In the genomic region with DNA sequence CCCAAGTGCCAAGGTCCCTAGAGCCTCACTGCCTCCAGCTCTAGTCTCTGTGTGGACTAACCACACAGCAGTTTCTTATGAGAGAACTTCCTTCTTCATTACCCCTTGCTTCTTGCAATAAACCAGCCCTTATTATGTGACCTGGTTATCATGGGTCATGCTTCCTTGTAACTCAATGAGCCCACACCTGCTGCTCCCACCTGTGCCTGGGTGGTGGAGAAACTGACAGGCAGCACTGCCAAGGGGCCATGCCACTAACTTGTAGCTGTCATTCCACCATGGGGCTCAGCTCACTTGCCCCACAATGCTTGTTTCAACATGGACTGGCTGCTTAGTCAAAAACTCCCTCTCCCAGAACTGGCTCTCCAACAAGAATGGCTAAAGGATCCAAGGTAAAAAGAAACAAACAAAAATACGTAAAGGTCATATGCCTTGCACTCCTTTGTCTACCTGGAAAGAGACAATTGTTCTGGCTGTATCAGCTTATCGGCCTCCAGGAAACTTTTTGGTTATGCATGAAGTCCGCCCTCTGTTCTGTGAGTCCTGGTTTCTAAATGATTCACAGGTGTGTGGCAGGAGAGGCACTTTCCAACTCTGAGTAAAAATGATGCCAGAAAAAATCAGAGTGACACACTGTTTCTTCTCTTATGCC, we compare ENCODE assay signal across 13 cellular contexts.
DNase-seq lines count a peak whose midpoint lies in the region; ATAC-seq, FAIRE-seq and TF ChIP-seq lines count a peak whose summit lies in the region.
"Had no signal": no experiment of that assay in that cellular context is flagged by ENCODE, and none has a peak within 500 bp of the region (broad histone marks: within the 10 kb centered on the region; RNA-seq: fewer than 3 reads in every experiment).

No MANE protein-coding gene starts in this region.

- H3K4me3 Mint-ChIP-seq in CD4-positive, alpha-beta memory T cell, result no peak overlapping the region
- H3K4me3 Mint-ChIP-seq: neural crest cell had no signal

- intact Hi-C loops in spleen (cut with DNase I; ENCODE audit: low total_unique reads), result no loop called here
- intact Hi-C loops in CD4-positive, alpha-beta memory T cell (cut with micrococcal nuclease), result no loop called here

- TF ChIP-seq CTCF in GM10266 (IDR thresholded peaks at IDR 0.05; ENCODE audit: control insufficient read depth, insufficient read depth, low read depth, missing control alignments), result no peak
- TF ChIP-seq CTCF in GM20000 (IDR thresholded peaks at IDR 0.05; ENCODE audit: extremely low read depth, missing control alignments), result no peak
- TF ChIP-seq CTCF in bronchial epithelial cell (IDR thresholded peaks at IDR 0.05; ENCODE audit: insufficient read depth, low read length, severe bottlenecking), result no peak
- TF ChIP-seq CTCF in spleen (IDR thresholded peaks at IDR 0.05 in 8 of 11, conservative IDR thresholded peaks at IDR 0.05 in 3 of 11), result no peak

- ATAC-seq in HG03432 (IDR thresholded peaks at IDR 0.05; ENCODE audit: unreplicated experiment), result peak; percentile 89

- H3K9me3 Mint-ChIP-seq in CD4-positive, alpha-beta memory T cell, result peaks cover 2 to 18% (median 12%) of the 10 kb centered on the region in 8 donors

- H3K27me3 ChIP-seq in bronchial epithelial cell (ENCODE audit: control insufficient read depth, insufficient read depth, low read length) (no peaks in the 10 kb centered on the region), spleen (replicated peaks in 1 of 7) (no peaks in the 10 kb centered on the region)
- H3K27me3 ChIP-seq in CD4-positive, alpha-beta memory T cell (ENCODE audit: insufficient read depth, low read length), result no peaks in the 10 kb centered on the region

- H3K27ac Mint-ChIP-seq in CD4-positive, alpha-beta memory T cell, result peak overlapping the region in 3 of 7 donors; percentile 4 to 54 (median 20)

- H3K4me1 Mint-ChIP-seq in CD4-positive, alpha-beta memory T cell, result peaks cover 15 to 36% (median 19%) of the 10 kb centered on the region in 4 donors
- H3K4me1 Mint-ChIP-seq: neural crest cell had no signal

- H3K27me3 Mint-ChIP-seq in CD4-positive, alpha-beta memory T cell, result no peaks in the 10 kb centered on the region

- H3K36me3 Mint-ChIP-seq in CD4-positive, alpha-beta memory T cell, result peaks cover 0 to 4% of the 10 kb centered on the region in 2 donors

- CTCF ChIA-PET in CD4-positive, alpha-beta memory T cell (lab: Charles Lee; ENCODE audit: partially characterized antibody), result interaction anchor here (0.6 to 1.5 kb wide), 4 partner anchors 15 to 159 kb away, joined by 3 to 4 read pairs (median 3); no protein-coding TSS in a partner anchor

- TF ChIP-seq POLR2A in spleen (IDR thresholded peaks at IDR 0.05), result no peak

- H3K9me3 ChIP-seq in spleen, result peaks cover 0 to 14% (median 10%) of the 10 kb centered on the region in 8 donors
- no peaks in the 10 kb centered on the region for H3K9me3 ChIP-seq in CD4-positive, alpha-beta memory T cell (ENCODE audit: control insufficient read depth in 1 of 2, low read length in 2 of 2)

- no peak for FAIRE-seq in bronchial epithelial cell (lab: Jason Lieb, UNC)
- FAIRE-seq: endometrium had no signal

- peaks cover 0 to 15% (median 6%) of the 10 kb centered on the region in 6 donors for H3K4me1 ChIP-seq in spleen
- H3K4me1 ChIP-seq in CD4-positive, alpha-beta memory T cell (ENCODE audit: insufficient read depth, low read length), result peaks cover 21% of the 10 kb centered on the region

- POLR2A ChIA-PET in CD4-positive, alpha-beta memory T cell (lab: Charles Lee; ENCODE audit: partially characterized antibody), result interaction anchor here (0.7 to 1.0 kb wide), 5 partner anchors 11 to 89 kb away, joined by 3 to 4 read pairs (median 3); no protein-coding TSS in a partner anchor

- DNase-seq in GM10266 (ENCODE audit: extremely low spot score) (peak; percentile 26), GM20000 (ENCODE audit: low spot score) (peak; percentile 27), bronchial epithelial cell (ENCODE audit: low read depth) (peak; percentile 71), NOMO-1 treated with DMSO at 0.1 percent for 48 hours (lab: John Stamatoyannopoulos, UW; ENCODE audit: unreplicated experiment) (no peak), spleen (no peak), NCI-H1694 treated with DMSO at 0.1 percent for 48 hours (lab: John Stamatoyannopoulos, UW) (no peak)
- no peak for DNase-seq in CD4-positive, alpha-beta memory T cell
- DNase-seq: COR-L47, T1000, trophoblast cell had no signal

- H3K4me3 ChIP-seq in bronchial epithelial cell (ENCODE audit: low read depth, low read length) (no peak overlapping the region), spleen (no peak overlapping the region)
- H3K4me3 ChIP-seq in CD4-positive, alpha-beta memory T cell (ENCODE audit: low read length in 2 of 2), result no peak overlapping the region

- no peaks in the 10 kb centered on the region for H3K36me3 ChIP-seq in bronchial epithelial cell (ENCODE audit: control insufficient read depth, insufficient read depth, low read length)
- H3K36me3 ChIP-seq in spleen, result no peaks in the 10 kb centered on the region
- H3K36me3 ChIP-seq in CD4-positive, alpha-beta memory T cell (ENCODE audit: insufficient read depth, low read length), result no peaks in the 10 kb centered on the region

- WGBS in spleen, 5 donors, result 67 to 88% (median 75%) methylated on average over 3 of the region's 3 CpGs

- H3K27ac ChIP-seq in spleen, result no peak overlapping the region
- H3K27ac ChIP-seq in CD4-positive, alpha-beta memory T cell (ENCODE audit: low read depth, low read length), result no peak overlapping the region

Comparison
In these comparisons a context has a peak if more than half of its experiments do, and no peak if none do; other contexts are left out.
1. DNase-seq: peak in GM10266 (single experiment), GM20000 (single experiment) and bronchial epithelial cell (single experiment); none in NOMO-1 treated with DMSO at 0.1 percent for 48 hours (single experiment), spleen (single experiment), CD4-positive, alpha-beta memory T cell (0 of 5) and NCI-H1694 treated with DMSO at 0.1 percent for 48 hours (single experiment).